In genomic region chr11:6565325-6565724, GRCh38 we compare ENCODE assay signal across 1 cellular context.
A peak's percentile ranks its signal among the peaks of the same experiment; 100 is the strongest.
TF ChIP-seq lines count a peak whose summit lies in the region.

No MANE protein-coding gene starts in this region.

TF ChIP-seq in H1, 55 proteins besides CTCF, POLR2A, EP300 and RAD21:
- TF ChIP-seq RXRA (IDR thresholded peaks at IDR 0.05; ENCODE audit: insufficient read depth, low read depth, low read length) (no peak), KDM1A (IDR thresholded peaks at IDR 0.05; ENCODE audit: borderline replicate concordance, low read length) (0 out of 2 replicates have a peak, but pooled peaks have one; percentile 13)
